ENCODE assay signal across 19 cellular contexts in the genomic region with DNA sequence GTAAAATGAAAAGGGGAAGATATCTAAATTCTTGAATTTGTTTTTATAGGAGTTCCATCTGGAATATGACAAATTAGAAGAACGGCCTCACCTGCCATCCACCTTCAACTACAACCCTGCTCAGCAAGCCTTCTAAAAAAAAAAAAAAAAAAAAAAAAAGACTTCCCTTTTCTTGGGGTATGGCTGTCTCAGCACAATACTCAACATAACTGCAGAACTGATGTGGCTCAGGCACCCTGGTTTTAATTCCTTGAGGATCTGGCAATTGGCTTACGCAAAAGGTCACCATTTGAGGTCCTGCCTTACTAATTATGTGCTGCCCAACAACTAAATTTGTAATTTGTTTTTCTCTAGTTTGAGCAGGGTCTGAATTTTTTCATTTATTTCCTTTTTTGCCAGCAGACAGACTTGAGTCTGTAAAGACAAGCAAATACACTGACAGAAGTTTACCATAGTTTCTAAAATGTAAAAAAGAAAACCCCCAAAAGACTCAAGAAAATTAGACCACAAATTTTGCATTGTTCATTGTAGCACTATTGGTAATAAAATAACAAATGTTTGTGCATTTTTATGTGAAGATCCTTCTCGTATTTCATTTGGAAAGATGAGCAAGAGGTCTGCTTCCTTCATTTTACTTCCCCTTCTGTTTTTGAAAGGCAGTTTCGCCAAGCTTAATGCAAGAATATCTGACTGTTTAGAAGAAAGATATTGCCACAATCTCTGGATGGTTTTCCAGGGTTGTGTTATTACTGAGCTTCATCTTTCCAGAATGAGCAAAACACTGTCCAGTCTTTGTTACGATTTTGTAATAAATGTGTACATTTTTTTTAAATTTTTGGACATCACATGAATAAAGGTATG. TPM values are rescaled to one million over a fixed set of nuclear protein-coding genes. Genes with fewer than 3 reads are reported as not detected.
DNase-seq lines count a peak whose midpoint lies in the region; ATAC-seq and TF ChIP-seq lines count a peak whose summit lies in the region.
"Had no signal": no experiment of that assay in that cellular context is flagged by ENCODE, and none has a peak within 500 bp of the region (broad histone marks: within the 10 kb centered on the region; RNA-seq: fewer than 3 reads in every experiment).

No MANE protein-coding gene starts in this region.

- H3K27me3 ChIP-seq in left lung (no peaks in the 10 kb centered on the region), uterus (no peaks in the 10 kb centered on the region)
- H3K27me3 ChIP-seq: cardiac muscle cell had no signal

- H3K36me3 Mint-ChIP-seq in IgD-negative memory B cell (peaks cover 2% of the 10 kb centered on the region), T-cell (peaks cover 18% of the 10 kb centered on the region)

- H3K27ac Mint-ChIP-seq in IgD-negative memory B cell (peak overlapping the region; percentile 31 to 84 (median 65)), T-cell (peak overlapping the region in 1 of 2 donors; percentile 57)

- no peaks in the 10 kb centered on the region for H3K27me3 Mint-ChIP-seq in IgD-negative memory B cell
- no peaks in the 10 kb centered on the region for H3K27me3 Mint-ChIP-seq in T-cell

- ATAC-seq in left lung: peak; percentile 47
- no peak for ATAC-seq in mucosa of descending colon
- ATAC-seq in T-cell (replicated peaks in 1 of 4): no peak

- H3K9me3 Mint-ChIP-seq in IgD-negative memory B cell (no peaks in the 10 kb centered on the region), T-cell (no peaks in the 10 kb centered on the region)

- TF ChIP-seq POLR2A in uterus (IDR thresholded peaks at IDR 0.05): no peak

- no peaks in the 10 kb centered on the region for H3K9me2 ChIP-seq in OCI-LY7 (ENCODE audit: insufficient read depth, low read length)

- no peaks in the 10 kb centered on the region for H3K79me2 ChIP-seq in OCI-LY7 (ENCODE audit: insufficient read depth, low read depth, low read length)

- H3K9me3 ChIP-seq in OCI-LY7 (ENCODE audit: low read length) (no peaks in the 10 kb centered on the region), left lung (no peaks in the 10 kb centered on the region), uterus (no peaks in the 10 kb centered on the region), mucosa of descending colon (no peaks in the 10 kb centered on the region)

- H3K36me3 ChIP-seq in OCI-LY7 (ENCODE audit: insufficient read depth, low read length) (peaks cover 37% of the 10 kb centered on the region), left lung (peaks cover 0 to 9% of the 10 kb centered on the region in 2 donors), uterus (no peaks in the 10 kb centered on the region), mucosa of descending colon (ENCODE audit: low read depth) (no peaks in the 10 kb centered on the region)

- H2AFZ ChIP-seq in OCI-LY7 (ENCODE audit: low read length): no peak overlapping the region

- H3K4me3 Mint-ChIP-seq in IgD-negative memory B cell (peak overlapping the region in 3 of 4 donors; percentile 24 to 82 (median 32)), T-cell (no peak overlapping the region)

- H3K4me2 ChIP-seq in OCI-LY7 (ENCODE audit: low read length): no peak overlapping the region

- H3K4me1 ChIP-seq in OCI-LY7 (ENCODE audit: insufficient read depth, low read length, poor library complexity, severe bottlenecking) (no peaks in the 10 kb centered on the region), left lung (peaks cover 0 to 14% of the 10 kb centered on the region in 2 donors), uterus (no peaks in the 10 kb centered on the region), mucosa of descending colon (ENCODE audit: low read depth) (no peaks in the 10 kb centered on the region)

- TF ChIP-seq CTCF in OCI-LY7 (conservative IDR thresholded peaks at IDR 0.05; ENCODE audit: low read length) (no peak), left lung (IDR thresholded peaks at IDR 0.05) (no peak), uterus (IDR thresholded peaks at IDR 0.05) (no peak), mucosa of descending colon (IDR thresholded peaks at IDR 0.05) (no peak)

- intact Hi-C loops in OCI-LY7 (cut with micrococcal nuclease; ENCODE audit: unreplicated experiment) (no loop called here), left lung (cut with DNase I) (no loop called here), uterus (cut with DNase I; ENCODE audit: low total_unique reads) (no loop called here), mucosa of descending colon (cut with DNase I, micrococcal nuclease) (no loop called here)

- H3K4me3 ChIP-seq in OCI-LY7 (ENCODE audit: low read depth, low read length, poor library complexity, severe bottlenecking) (no peak overlapping the region), left lung (no peak overlapping the region), uterus (no peak overlapping the region), mucosa of descending colon (no peak overlapping the region)
- H3K4me3 ChIP-seq: cardiac muscle cell had no signal

- TSS peak; percentile 12 for BruUV-seq in OCI-LY7 (replicated peaks; lab: Mats Ljungman, UMichigan)

- POLR2A ChIA-PET in OCI-LY7 (lab: Charles Lee): no interaction called here
- POLR2A ChIA-PET in T-cell (lab: Charles Lee): interaction anchor here in 1 of 2 donors (0.7 kb wide), 1 partner anchor 12 kb away, joined by 3 read pairs; no protein-coding TSS in a partner anchor

- H3K27ac ChIP-seq in OCI-LY7 (ENCODE audit: low read depth, low read length, poor library complexity, severe bottlenecking): no peak overlapping the region
- peak overlapping the region in 1 of 2 donors; percentile 59 for H3K27ac ChIP-seq in left lung
- H3K27ac ChIP-seq in uterus: no peak overlapping the region
- H3K27ac ChIP-seq: cardiac muscle cell, VCaP had no signal

- DNase-seq in CD1c-positive myeloid dendritic cell (ENCODE audit: extremely low spot score): peak; percentile 81
- no peak for DNase-seq in OCI-LY7 (ENCODE audit: low spot score)
- DNase-seq in left lung: no peak
- no peak for DNase-seq in uterus
- no peak for DNase-seq in SW 1271 (lab: John Stamatoyannopoulos, UW)
- no peak for DNase-seq in mucosa of descending colon
- DNase-seq in T-cell: no peak
- DNase-seq: activated CD4-positive, alpha-beta T cell treated with anti-CD3 and anti-CD28 coated beads, Interleukin-2, amount 50 U/mL, for 48 hours; amniotic stem cell; DND-41; left cardiac atrium; midbrain; NCI-H774; RPMI8226; substantia nigra; T-helper 1 cell had no signal

- H4K20me1 ChIP-seq in OCI-LY7 (ENCODE audit: insufficient read depth, low read length): no peaks in the 10 kb centered on the region

- peaks cover 10 to 14% (median 13%) of the 10 kb centered on the region in 3 donors for H3K4me1 Mint-ChIP-seq in IgD-negative memory B cell
- H3K4me1 Mint-ChIP-seq in T-cell: peaks cover 7 to 16% (median 9%) of the 10 kb centered on the region in 3 donors

- CTCF ChIA-PET in OCI-LY7 (lab: Charles Lee; ENCODE audit: unreplicated experiment) (no interaction called here), T-cell (lab: Charles Lee) (no interaction called here)

RNA-seq across cellular contexts. Expression of a gene that starts 12.1 kb away (rescaled TPM):
- polyA plus RNA-seq in IgD-negative memory B cell: 0.19 TPM
- total RNA-seq in OCI-LY7 (2014; rRNA removed; shearing (Covaris generic)): 3.0 and 5.8 TPM in 2 replicates
- total RNA-seq in OCI-LY7 (2022) (7.6 and 8.7 TPM in 2 replicates), left lung (1 to 10 TPM; 3.9 to 4.0 TPM), uterus (10 to 100 TPM in 1 of 4 donors, 1 to 10 TPM in 3; 2.6 to 11.0 (median 3.1) TPM), mucosa of descending colon (1 to 10 TPM in 2 of 3 donors, under 1 TPM in 1; 0.52 to 7.4 (median 1.0) TPM), T-cell (1 to 10 TPM in 4 of 5 donors, under 1 TPM in 1; 0.79 to 2.6 (median 1.5) TPM)

Comparison
In these comparisons a context has a peak if more than half of its experiments do, and no peak if none do; other contexts are left out.
1. H3K4me3 Mint-ChIP-seq: peak in IgD-negative memory B cell (3 of 4); none in T-cell (0 of 3).